Comparison of ENCODE assay signal across 11 cellular contexts in genomic region chr6:13014551-13015378, GRCh38.
DNase-seq lines count a peak whose midpoint lies in the region; ATAC-seq and TF ChIP-seq lines count a peak whose summit lies in the region.
"Had no signal": no experiment of that assay in that cellular context is flagged by ENCODE, and none has a peak within 500 bp of the region (broad histone marks: within the 10 kb centered on the region; RNA-seq: fewer than 3 reads in every experiment).

No MANE protein-coding gene starts in this region.

- H3K27me3 ChIP-seq in dorsolateral prefrontal cortex (no peaks in the 10 kb centered on the region), suprapubic skin (peaks cover 4% of the 10 kb centered on the region), colonic mucosa (peaks cover 29% of the 10 kb centered on the region)

- H3K9ac ChIP-seq in colonic mucosa (ENCODE audit: low read depth in 2 of 2, low read length in 2 of 2), result no peak overlapping the region

- intact Hi-C loops in dorsolateral prefrontal cortex (cut with DNase I) (loop anchor here in 1 of 2 donors (5.0 to 10.0 kb wide), 2 partner anchors 52 to 320 kb away; no protein-coding TSS in a partner anchor), colonic mucosa (cut with DNase I) (no loop called here)

- no peak for TF ChIP-seq EP300 in suprapubic skin (IDR thresholded peaks at IDR 0.05)

- H3K4me1 ChIP-seq in suprapubic skin (peaks cover 36% of the 10 kb centered on the region), colonic mucosa (no peaks in the 10 kb centered on the region)

- H3K36me3 ChIP-seq in suprapubic skin (no peaks in the 10 kb centered on the region), colonic mucosa (no peaks in the 10 kb centered on the region)

- WGBS in suprapubic skin, result 26% methylated on average over 25 of the region's 38 CpGs

- peak; percentile 58 for DNase-seq in NCI-H146 treated with DMSO at 0.1 percent for 48 hours (lab: John Stamatoyannopoulos, UW; ENCODE audit: unreplicated experiment)
- peak in 8 of 10 donors; percentile 26 to 52 (median 38) for DNase-seq in dorsolateral prefrontal cortex
- no peak for DNase-seq in left lobe of liver (ENCODE audit: low spot score)
- DNase-seq in suprapubic skin (ENCODE audit: low spot score in 2 of 2), result no peak
- no peak for DNase-seq in colonic mucosa
- DNase-seq in amniotic stem cell (lab: John Stamatoyannopoulos, UW), result no peak
- no peak for DNase-seq in erythroblast (lab: John Stamatoyannopoulos, UW)
- DNase-seq: activated naive CD4-positive, alpha-beta T cell treated with anti-CD3 and anti-CD28 coated beads, Interleukin-2, amount 50 U/mL, for 16 hours; NCI-H1048 had no signal

- no peaks in the 10 kb centered on the region for H3K9me3 ChIP-seq in suprapubic skin
- H3K9me3 ChIP-seq in colonic mucosa, result no peaks in the 10 kb centered on the region

- no peak for TF ChIP-seq CTCF in dorsolateral prefrontal cortex (IDR thresholded peaks at IDR 0.05 in 54 of 56, conservative IDR thresholded peaks at IDR 0.05 in 2 of 56; ENCODE audit: low read depth in 1 of 56, partially characterized antibody in 56 of 56)
- TF ChIP-seq CTCF in suprapubic skin (IDR thresholded peaks at IDR 0.05), result no peak
- no peak for TF ChIP-seq CTCF in colonic mucosa (IDR thresholded peaks at IDR 0.05)

- H3K4me3 ChIP-seq in dorsolateral prefrontal cortex (peak overlapping the region; percentile 51 to 84 (median 71)), suprapubic skin (peak overlapping the region; percentile 59), colonic mucosa (no peak overlapping the region)
- H3K4me3 ChIP-seq: GM12878 had no signal

- peak; percentile 44 for ATAC-seq in left lobe of liver
- ATAC-seq in HG03432 (IDR thresholded peaks at IDR 0.05; ENCODE audit: unreplicated experiment), result no peak
- ATAC-seq: GM12878 had no signal

- H3K27ac ChIP-seq in dorsolateral prefrontal cortex (peak overlapping the region in 56 of 59 donors; percentile 3 to 87 (median 70)), suprapubic skin (no peak overlapping the region), colonic mucosa (no peak overlapping the region)

- TF ChIP-seq POLR2A in suprapubic skin (IDR thresholded peaks at IDR 0.05) (no peak), erythroblast (IDR thresholded peaks at IDR 0.05; ENCODE audit: low read length) (no peak)

Comparison
In these comparisons a context has a peak if more than half of its experiments do, and no peak if none do; other contexts are left out.
1. DNase-seq: peak in NCI-H146 treated with DMSO at 0.1 percent for 48 hours (single experiment) and dorsolateral prefrontal cortex (8 of 10); none in left lobe of liver (single experiment), suprapubic skin (0 of 2), colonic mucosa (single experiment), amniotic stem cell (single experiment) and erythroblast (0 of 2).
2. H3K27ac ChIP-seq: peak in dorsolateral prefrontal cortex (56 of 59); none in suprapubic skin (single experiment) and colonic mucosa (single experiment).